Comparison of ENCODE assay signal across 21 cellular contexts in genomic region chr2:238652053-238652770, GRCh38.
"Had no signal": no experiment of that assay in that cellular context is flagged by ENCODE, and none has a peak within 500 bp of the region (broad histone marks: within the 10 kb centered on the region; RNA-seq: fewer than 3 reads in every experiment).

No MANE protein-coding gene starts in this region.

- H3K27ac Mint-ChIP-seq: activated naive CD4-positive, alpha-beta T cell treated with anti-CD3 and anti-CD28 coated beads, Interleukin-2, amount 50 U/mL, for 24 hours; memory B cell; stimulated activated naive CD8-positive, alpha-beta T cell treated with anti-CD3 and anti-CD28 coated beads, Interleukin-15, Interleukin-2, amounts not matched to agents 100 ng/mL and 50 ng/mL, for 24 hours; WTC11 had no signal

- H3K36me3 ChIP-seq: esophagus squamous epithelium, gastrocnemius medialis, prostate gland, thyroid gland had no signal

- H3K4me3 ChIP-seq: esophagus squamous epithelium, gastrocnemius medialis, prostate gland, thyroid gland had no signal

- H3K27ac ChIP-seq: esophagus squamous epithelium, gastrocnemius medialis, prostate gland, thyroid gland had no signal

- H3K4me1 ChIP-seq: prostate gland, thyroid gland had no signal

- H3K4me3 Mint-ChIP-seq: activated naive CD4-positive, alpha-beta T cell treated with anti-CD3 and anti-CD28 coated beads, Interleukin-2, amount 50 U/mL, for 24 hours; brain; memory B cell; stimulated activated naive CD8-positive, alpha-beta T cell treated with anti-CD3 and anti-CD28 coated beads, Interleukin-15, Interleukin-2, amounts not matched to agents 100 ng/mL and 50 ng/mL, for 24 hours; WTC11 had no signal

- H3K9me3 ChIP-seq: esophagus squamous epithelium, gastrocnemius medialis, prostate gland, thyroid gland had no signal

- DNase-seq: activated CD4-positive, alpha-beta T cell treated with anti-CD3 and anti-CD28 coated beads, Interleukin-2, amount 50 U/mL, for 4 hours; activated gamma-delta T cell treated with Interleukin-2 at 50 U/mL for 16 hours; activated T-cell treated with anti-CD3 and anti-CD28 coated beads for 4 hours; anterior cingulate cortex; dermis blood vessel endothelial cell; effector memory CD4-positive, alpha-beta T cell; esophagus squamous epithelium; gastrocnemius medialis; hippocampal formation; left ventricle myocardium superior; stimulated activated CD4-positive, alpha-beta T cell treated with anti-CD3 and anti-CD28 coated beads, Interleukin-4, amount 100 ng/mL, for 4 hours; substantia nigra; T-helper 1 cell; T1000; thyroid gland had no signal

- H3K27me3 Mint-ChIP-seq: brain; stimulated activated naive CD8-positive, alpha-beta T cell treated with anti-CD3 and anti-CD28 coated beads, Interleukin-15, Interleukin-2, amounts not matched to agents 100 ng/mL and 50 ng/mL, for 24 hours had no signal

- H3K27me3 ChIP-seq: esophagus squamous epithelium, gastrocnemius medialis, thyroid gland had no signal

- H3K36me3 Mint-ChIP-seq: activated naive CD4-positive, alpha-beta T cell treated with anti-CD3 and anti-CD28 coated beads, Interleukin-2, amount 50 U/mL, for 24 hours; brain; memory B cell had no signal

- H3K9me3 Mint-ChIP-seq: activated naive CD4-positive, alpha-beta T cell treated with anti-CD3 and anti-CD28 coated beads, Interleukin-2, amount 50 U/mL, for 24 hours; memory B cell; stimulated activated naive CD8-positive, alpha-beta T cell treated with anti-CD3 and anti-CD28 coated beads, Interleukin-15, Interleukin-2, amounts not matched to agents 100 ng/mL and 50 ng/mL, for 24 hours had no signal

- H3K4me1 Mint-ChIP-seq: activated naive CD4-positive, alpha-beta T cell treated with anti-CD3 and anti-CD28 coated beads, Interleukin-2, amount 50 U/mL, for 24 hours; memory B cell had no signal
